In genomic region chr4:42656986-42657792, GRCh38 we compare ENCODE assay signal across 1 cellular context.
TF ChIP-seq lines count a peak whose summit lies in the region.

ATP8A1 (minus strand) TSS chr4:42657105; CDS start chr4:42656873, 232 bp downstream.

TF ChIP-seq in A549, 52 proteins besides CTCF, POLR2A, EP300 and RAD21 (continued from another document):
- no peak for TF ChIP-seq HDAC2 (IDR thresholded peaks at IDR 0.05)
